ENCODE assay signal across 10 cellular contexts in genomic region chr17:81483862-81484194, GRCh38. TPM values are rescaled to one million over a fixed set of nuclear protein-coding genes. Genes with fewer than 3 reads are reported as not detected.
DNase-seq lines count a peak whose midpoint lies in the region; ATAC-seq, FAIRE-seq and TF ChIP-seq lines count a peak whose summit lies in the region.
"Had no signal": no experiment of that assay in that cellular context is flagged by ENCODE, and none has a peak within 500 bp of the region (broad histone marks: within the 10 kb centered on the region; RNA-seq: fewer than 3 reads in every experiment).

No MANE protein-coding gene starts in this region.

- H2AFZ ChIP-seq in GM12878 (ENCODE audit: control insufficient read depth, low read depth, low read length) = peak overlapping the region; percentile 70

- peak overlapping the region; percentile 10 for H3K4me3 Mint-ChIP-seq in activated naive CD4-positive, alpha-beta T cell treated with anti-CD3 and anti-CD28 coated beads, Interleukin-2, amount 10 ng/mL, durations not matched to agents 7 days and 5 days
- peak overlapping the region; percentile 37 for H3K4me3 Mint-ChIP-seq in memory B cell

- ATAC-seq in GM12878 (peak; percentile 39; the same call in 1 of the 3 replicates), memory B cell (ENCODE audit: low read depth) (peak; percentile 0), GM19452 (IDR thresholded peaks at IDR 0.05; ENCODE audit: unreplicated experiment) (no peak), HG03196 (IDR thresholded peaks at IDR 0.05; ENCODE audit: unreplicated experiment) (no peak)

- H3K4me1 Mint-ChIP-seq in activated naive CD4-positive, alpha-beta T cell treated with anti-CD3 and anti-CD28 coated beads, Interleukin-2, amount 10 ng/mL, durations not matched to agents 7 days and 5 days = peaks cover 19% of the 10 kb centered on the region
- H3K4me1 Mint-ChIP-seq in memory B cell = peaks cover 9% of the 10 kb centered on the region

- H3K27me3 ChIP-seq in GM12878 (replicated peaks in 1 of 2; ENCODE audit: control insufficient read depth in 2 of 2, insufficient read depth in 2 of 2, low read length in 1 of 2) = peaks cover 7 to 8% of the 10 kb centered on the region in 2 experiments; a peak in 3 of 4 replicates
- no peaks in the 10 kb centered on the region for H3K27me3 ChIP-seq in tibial nerve

- in situ Hi-C loops in GM12878 (cut with MboI) = loop anchor here (25.0 kb wide), 1 partner anchor 347 kb away; no protein-coding TSS in a partner anchor

- RAD21 ChIA-PET in GM12878 (lab: Charles Lee; ENCODE audit: unreplicated experiment) = interaction anchor here (1.1 to 4.2 kb wide), 5 partner anchors 25 to 230 kb away, joined by 3 to 27 read pairs (median 3); no protein-coding TSS in a partner anchor

- no peak for TF ChIP-seq CTCF in GM12878 (IDR thresholded peaks at IDR 0.05 in 2 of 3, conservative IDR thresholded peaks at IDR 0.05 in 1 of 3; ENCODE audit: control insufficient read depth in 2 of 3, extremely low read depth in 1 of 3, insufficient read depth in 1 of 3, low read depth in 3 of 3, low read length in 3 of 3)
- no peak for TF ChIP-seq CTCF in tibial nerve (IDR thresholded peaks at IDR 0.05)

- no peak overlapping the region for H3K27ac ChIP-seq in GM12878 (ENCODE audit: control insufficient read depth, insufficient read depth)
- H3K27ac ChIP-seq in tibial nerve = peak overlapping the region in 1 of 4 donors; percentile 4

- no peaks in the 10 kb centered on the region for H4K20me1 ChIP-seq in GM12878 (ENCODE audit: control insufficient read depth, insufficient read depth)

- DNase-seq in activated naive CD4-positive, alpha-beta T cell treated with anti-CD3 and anti-CD28 coated beads, Interleukin-2, amount 10 ng/mL, durations not matched to agents 7 days and 5 days = no peak
- no peak for DNase-seq in activated naive CD4-positive, alpha-beta T cell (lab: John Stamatoyannopoulos, UW)
- DNase-seq in GM12878 (ENCODE audit: low read depth, low spot score) = no peak
- DNase-seq in memory B cell (ENCODE audit: low spot score in 2 of 2) = no peak
- DNase-seq in tibial nerve (ENCODE audit: low spot score in 2 of 2) = no peak
- no peak for DNase-seq in superior temporal gyrus (ENCODE audit: extremely low spot score)

- TF ChIP-seq POLR2A in GM12878 (IDR thresholded peaks at IDR 0.05; ENCODE audit: low read depth, low read length) = no peak
- no peak for TF ChIP-seq POLR2A in tibial nerve (IDR thresholded peaks at IDR 0.05)

- H3K9me3 ChIP-seq in GM12878 (replicated peaks; ENCODE audit: control insufficient read depth, insufficient read depth, low read length) = no peaks in the 10 kb centered on the region
- H3K9me3 ChIP-seq in tibial nerve = no peaks in the 10 kb centered on the region

- peak overlapping the region; percentile 93 for H3K4me2 ChIP-seq in GM12878 (ENCODE audit: control insufficient read depth, insufficient read depth)

- no TSS peak for BruUV-seq in GM12878 (replicated peaks; lab: Mats Ljungman, UMichigan)

- H3K79me2 ChIP-seq in GM12878 (ENCODE audit: control insufficient read depth, insufficient read depth, low read length) = no peaks in the 10 kb centered on the region

- intact Hi-C loops in GM12878 (cut with micrococcal nuclease; ENCODE audit: unreplicated experiment) = loop anchor here (1.0 to 5.0 kb wide), 4 partner anchors 193 to 382 kb away; no protein-coding TSS in a partner anchor

- peaks cover 12% of the 10 kb centered on the region for H3K4me1 ChIP-seq in GM12878 (ENCODE audit: control insufficient read depth, insufficient read depth, low read length)
- H3K4me1 ChIP-seq in tibial nerve = peaks cover 0 to 64% (median 25%) of the 10 kb centered on the region in 4 donors

- no peaks in the 10 kb centered on the region for H3K36me3 Mint-ChIP-seq in activated naive CD4-positive, alpha-beta T cell treated with anti-CD3 and anti-CD28 coated beads, Interleukin-2, amount 10 ng/mL, durations not matched to agents 7 days and 5 days
- no peaks in the 10 kb centered on the region for H3K36me3 Mint-ChIP-seq in memory B cell
- H3K36me3 Mint-ChIP-seq: CD4-positive, alpha-beta memory T cell had no signal

- POLR2A ChIA-PET in GM12878 (lab: Charles Lee) = no interaction called here

- H3K9ac ChIP-seq in GM12878 (ENCODE audit: control insufficient read depth, insufficient read depth, low read length) = peak overlapping the region; percentile 34; the same call in 1 of the 2 replicates

- no peaks in the 10 kb centered on the region for H3K9me3 Mint-ChIP-seq in activated naive CD4-positive, alpha-beta T cell treated with anti-CD3 and anti-CD28 coated beads, Interleukin-2, amount 10 ng/mL, durations not matched to agents 7 days and 5 days
- H3K9me3 Mint-ChIP-seq in memory B cell = no peaks in the 10 kb centered on the region

- TF ChIP-seq RAD21 in GM12878 (IDR thresholded peaks at IDR 0.05; ENCODE audit: insufficient read depth, low read depth, low read length) = no peak

- peaks cover 58% of the 10 kb centered on the region for H3K27me3 Mint-ChIP-seq in activated naive CD4-positive, alpha-beta T cell treated with anti-CD3 and anti-CD28 coated beads, Interleukin-2, amount 10 ng/mL, durations not matched to agents 7 days and 5 days
- peaks cover 19% of the 10 kb centered on the region for H3K27me3 Mint-ChIP-seq in memory B cell

- no peak for FAIRE-seq in GM12878 (lab: Jason Lieb, UNC)

- no peak overlapping the region for H3K27ac Mint-ChIP-seq in activated naive CD4-positive, alpha-beta T cell treated with anti-CD3 and anti-CD28 coated beads, Interleukin-2, amount 10 ng/mL, durations not matched to agents 7 days and 5 days
- no peak overlapping the region for H3K27ac Mint-ChIP-seq in memory B cell

- no peaks in the 10 kb centered on the region for H3K36me3 ChIP-seq in GM12878 (ENCODE audit: control insufficient read depth in 2 of 2, insufficient read depth in 2 of 2, low read length in 1 of 2)
- H3K36me3 ChIP-seq in tibial nerve = no peaks in the 10 kb centered on the region

- CTCF ChIA-PET in activated naive CD4-positive, alpha-beta T cell treated with anti-CD3 and anti-CD28 coated beads, Interleukin-2, amount 10 ng/mL, durations not matched to agents 7 days and 5 days (lab: Charles Lee) = interaction anchor here (1.2 to 2.8 kb wide), 7 partner anchors 13 to 341 kb away, joined by 3 to 30 read pairs (median 10); partner anchors contain the start of gene SLC38A10
- CTCF ChIA-PET in GM12878 (lab: Yijun Ruan, JAX) = interaction anchor here (1.0 to 3.9 kb wide), 8 partner anchors 17 to 450 kb away, joined by 3 to 44 read pairs (median 6); no protein-coding TSS in a partner anchor

- H3K4me3 ChIP-seq in GM12878 (peak overlapping the region; percentile 46; the same call in 1 of the 2 replicates), tibial nerve (peak overlapping the region; percentile 45 to 49 (median 46))

- 29% methylated on average over 30 of the region's 32 CpGs for WGBS in GM12878 (ENCODE audit: insufficient coverage, insufficient replicate concordance, low lambda C conversion rate, missing lambda C conversion rate)
- WGBS in tibial nerve, 2 donors = 9 to 11% methylated on average over 21 to 23 of the region's 32 CpGs

- SMC1A ChIA-PET in GM12878 (lab: Charles Lee; ENCODE audit: uncharacterized antibody, unreplicated experiment) = interaction anchor here (1.0 to 2.9 kb wide), 5 partner anchors 25 to 231 kb away, joined by 3 to 14 read pairs (median 9); no protein-coding TSS in a partner anchor

- no peak for TF ChIP-seq EP300 in GM12878 (IDR thresholded peaks at IDR 0.05; ENCODE audit: borderline replicate concordance in 1 of 2, control insufficient read depth in 1 of 2, low read depth in 2 of 2, low read length in 2 of 2)
- TF ChIP-seq EP300 in tibial nerve (IDR thresholded peaks at IDR 0.05) = no peak

TF ChIP-seq in GM12878, 131 proteins besides CTCF, POLR2A, EP300 and RAD21:
- TF ChIP-seq MXI1 (IDR thresholded peaks at IDR 0.05; ENCODE audit: low read depth, low read length) = 0 out of 2 replicates have a peak, but pooled peaks have one; percentile 24
- TF ChIP-seq SMC3 (IDR thresholded peaks at IDR 0.05; ENCODE audit: borderline replicate concordance, low read length) = no peak

RNA-seq across cellular contexts. Expression of gene ACTG1, which starts 28.8 kb away (rescaled TPM):
- total RNA-seq in GM12878 (2013; cell fraction: nucleolus; rRNA removed) = 961 and 1,180 TPM in 2 replicates
- 5,146 and 5,299 TPM in 2 replicates for total RNA-seq in GM12878 (2014; rRNA removed)
- total RNA-seq in GM12878 (2014; rRNA removed; fragmentation: Illumina TruSeq; extraction: Trizol) = 2,069 and 2,477 TPM in 2 replicates
- total RNA-seq in GM12878 (2021) = 5,806 and 6,105 TPM in 2 replicates
- polyA plus RNA-seq in GM12878 (2011; ENCODE audit: low read depth) = 2,827 TPM
- polyA plus RNA-seq in GM12878 (2011; rRNA removed) = 466 and 810 TPM in 2 replicates
- polyA plus RNA-seq in GM12878 (2011; cell fraction: cytosol; rRNA removed) = 2,470 and 3,258 TPM in 2 replicates
- 3,407 and 5,928 TPM in 2 replicates for polyA plus RNA-seq in GM12878 (2011; cell fraction: nucleus; rRNA removed)
- polyA plus RNA-seq in GM12878 (2012) = 4,353 and 5,466 TPM in 2 replicates
- polyA plus RNA-seq in GM12878 (2014; fragmentation: Illumina TruSeq; extraction: Trizol) = 1,415 and 2,801 TPM in 2 replicates
- 1,000 to 10,000 TPM in 1 of 2 experiments, 100 to 1,000 TPM in 1; 969 to 1,906 TPM for polyA plus RNA-seq in GM12878 (2014; fragmentation: Nextera tagmentation; extraction: Ambion mirVana)
- 4,499 and 5,417 TPM in 2 replicates for polyA plus RNA-seq in GM12878 (2014; rRNA removed)
- 1,000 to 10,000 TPM; 4,621 to 4,893 TPM for polyA plus RNA-seq in GM12878 (2016; fragmentation: Nextera tagmentation; extraction: Ambion mirVana)
- 709 and 994 TPM in 2 replicates for polyA minus RNA-seq in GM12878 (2011; rRNA and poly(A)+ RNA removed)
- 871 and 986 TPM in 2 replicates for polyA minus RNA-seq in GM12878 (2011; cell fraction: cytosol; rRNA and poly(A)+ RNA removed)
- polyA minus RNA-seq in GM12878 (2011; cell fraction: nucleus; rRNA and poly(A)+ RNA removed) = 602 and 1,073 TPM in 2 replicates
- total RNA-seq in tibial nerve = 1,000 to 10,000 TPM; 2,372 to 2,875 (median 2,670) TPM

RNA-seq across cellular contexts. Expression of gene FSCN2, which starts 44.3 kb away (rescaled TPM):
- total RNA-seq in GM12878 (2013; cell fraction: nucleolus; rRNA removed) = 19.6 and 21.4 TPM in 2 replicates
- total RNA-seq in GM12878 (2014; rRNA removed) (1.2 and 1.8 TPM in 2 replicates), GM12878 (2014; rRNA removed; fragmentation: Illumina TruSeq; extraction: Trizol) (0.14 and 0.58 TPM in 2 replicates), GM12878 (2021) (2.1 and 2.7 TPM in 2 replicates), tibial nerve (1 to 10 TPM in 3 of 4 donors, under 1 TPM in 1; 0.42 to 4.4 (median 3.7) TPM)
- not detected for polyA plus RNA-seq in GM12878 (2011; ENCODE audit: low read depth)
- polyA plus RNA-seq in GM12878 (2011; rRNA removed) (0.29 and 0.65 TPM in 2 replicates), GM12878 (2014; fragmentation: Illumina TruSeq; extraction: Trizol) (0.19 and 0.24 TPM in 2 replicates), GM12878 (2014; fragmentation: Nextera tagmentation; extraction: Ambion mirVana) (not detected), GM12878 (2014; rRNA removed) (1.9 and 2.0 TPM in 2 replicates), GM12878 (2016; fragmentation: Nextera tagmentation; extraction: Ambion mirVana) (under 1 TPM in 1 of 2 experiments, not detected in 1; 0.12 TPM)
- polyA plus RNA-seq in GM12878 (2011; cell fraction: cytosol; rRNA removed) = 0.69 and 1.0 TPM in 2 replicates
- polyA plus RNA-seq in GM12878 (2011; cell fraction: nucleus; rRNA removed) = 6.3 and 7.2 TPM in 2 replicates
- polyA plus RNA-seq in GM12878 (2012) = 1.5 and 1.6 TPM in 2 replicates
- 0.44 and 2.2 TPM in 2 replicates for polyA minus RNA-seq in GM12878 (2011; rRNA and poly(A)+ RNA removed)
- polyA minus RNA-seq in GM12878 (2011; cell fraction: cytosol; rRNA and poly(A)+ RNA removed) = 0.80 and 1.0 TPM in 2 replicates
- polyA minus RNA-seq in GM12878 (2011; cell fraction: nucleus; rRNA and poly(A)+ RNA removed) = 3.7 and 4.2 TPM in 2 replicates
- polyA plus RNA-seq: liver had no signal

Comparison
In these comparisons a context has a peak if more than half of its experiments do, and no peak if none do; other contexts are left out.
1. ATAC-seq: peak in GM12878 (single experiment) and memory B cell (single experiment); none in GM19452 (single experiment) and HG03196 (single experiment).